In genomic region chr3:52286777-52287110, GRCh38 we compare ENCODE assay signal across 1 cellular context.
TF ChIP-seq lines count a peak whose summit lies in the region.

No MANE protein-coding gene starts in this region.

TF ChIP-seq in HepG2, 621 proteins besides CTCF, POLR2A, EP300 and RAD21 (continued from another document):
- TF ChIP-seq, protein P1, sequence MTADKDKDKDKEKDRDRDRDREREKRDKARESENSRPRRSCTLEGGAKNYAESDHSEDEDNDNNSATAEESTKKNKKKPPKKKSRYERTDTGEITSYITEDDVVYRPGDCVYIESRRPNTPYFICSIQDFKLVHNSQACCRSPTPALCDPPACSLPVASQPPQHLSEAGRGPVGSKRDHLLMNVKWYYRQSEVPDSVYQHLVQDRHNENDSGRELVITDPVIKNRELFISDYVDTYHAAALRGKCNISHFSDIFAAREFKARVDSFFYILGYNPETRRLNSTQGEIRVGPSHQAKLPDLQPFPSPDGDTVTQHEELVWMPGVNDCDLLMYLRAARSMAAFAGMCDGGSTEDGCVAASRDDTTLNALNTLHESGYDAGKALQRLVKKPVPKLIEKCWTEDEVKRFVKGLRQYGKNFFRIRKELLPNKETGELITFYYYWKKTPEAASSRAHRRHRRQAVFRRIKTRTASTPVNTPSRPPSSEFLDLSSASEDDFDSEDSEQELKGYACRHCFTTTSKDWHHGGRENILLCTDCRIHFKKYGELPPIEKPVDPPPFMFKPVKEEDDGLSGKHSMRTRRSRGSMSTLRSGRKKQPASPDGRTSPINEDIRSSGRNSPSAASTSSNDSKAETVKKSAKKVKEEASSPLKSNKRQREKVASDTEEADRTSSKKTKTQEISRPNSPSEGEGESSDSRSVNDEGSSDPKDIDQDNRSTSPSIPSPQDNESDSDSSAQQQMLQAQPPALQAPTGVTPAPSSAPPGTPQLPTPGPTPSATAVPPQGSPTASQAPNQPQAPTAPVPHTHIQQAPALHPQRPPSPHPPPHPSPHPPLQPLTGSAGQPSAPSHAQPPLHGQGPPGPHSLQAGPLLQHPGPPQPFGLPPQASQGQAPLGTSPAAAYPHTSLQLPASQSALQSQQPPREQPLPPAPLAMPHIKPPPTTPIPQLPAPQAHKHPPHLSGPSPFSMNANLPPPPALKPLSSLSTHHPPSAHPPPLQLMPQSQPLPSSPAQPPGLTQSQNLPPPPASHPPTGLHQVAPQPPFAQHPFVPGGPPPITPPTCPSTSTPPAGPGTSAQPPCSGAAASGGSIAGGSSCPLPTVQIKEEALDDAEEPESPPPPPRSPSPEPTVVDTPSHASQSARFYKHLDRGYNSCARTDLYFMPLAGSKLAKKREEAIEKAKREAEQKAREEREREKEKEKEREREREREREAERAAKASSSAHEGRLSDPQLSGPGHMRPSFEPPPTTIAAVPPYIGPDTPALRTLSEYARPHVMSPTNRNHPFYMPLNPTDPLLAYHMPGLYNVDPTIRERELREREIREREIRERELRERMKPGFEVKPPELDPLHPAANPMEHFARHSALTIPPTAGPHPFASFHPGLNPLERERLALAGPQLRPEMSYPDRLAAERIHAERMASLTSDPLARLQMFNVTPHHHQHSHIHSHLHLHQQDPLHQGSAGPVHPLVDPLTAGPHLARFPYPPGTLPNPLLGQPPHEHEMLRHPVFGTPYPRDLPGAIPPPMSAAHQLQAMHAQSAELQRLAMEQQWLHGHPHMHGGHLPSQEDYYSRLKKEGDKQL (CRISPR knock-in tag; IDR thresholded peaks at IDR 0.05; ENCODE audit: low read depth), result no peak
- TF ChIP-seq, protein P2, sequence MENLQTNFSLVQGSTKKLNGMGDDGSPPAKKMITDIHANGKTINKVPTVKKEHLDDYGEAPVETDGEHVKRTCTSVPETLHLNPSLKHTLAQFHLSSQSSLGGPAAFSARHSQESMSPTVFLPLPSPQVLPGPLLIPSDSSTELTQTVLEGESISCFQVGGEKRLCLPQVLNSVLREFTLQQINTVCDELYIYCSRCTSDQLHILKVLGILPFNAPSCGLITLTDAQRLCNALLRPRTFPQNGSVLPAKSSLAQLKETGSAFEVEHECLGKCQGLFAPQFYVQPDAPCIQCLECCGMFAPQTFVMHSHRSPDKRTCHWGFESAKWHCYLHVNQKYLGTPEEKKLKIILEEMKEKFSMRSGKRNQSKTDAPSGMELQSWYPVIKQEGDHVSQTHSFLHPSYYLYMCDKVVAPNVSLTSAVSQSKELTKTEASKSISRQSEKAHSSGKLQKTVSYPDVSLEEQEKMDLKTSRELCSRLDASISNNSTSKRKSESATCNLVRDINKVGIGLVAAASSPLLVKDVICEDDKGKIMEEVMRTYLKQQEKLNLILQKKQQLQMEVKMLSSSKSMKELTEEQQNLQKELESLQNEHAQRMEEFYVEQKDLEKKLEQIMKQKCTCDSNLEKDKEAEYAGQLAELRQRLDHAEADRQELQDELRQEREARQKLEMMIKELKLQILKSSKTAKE (CRISPR knock-in tag; IDR thresholded peaks at IDR 0.05; ENCODE audit: borderline replicate concordance), result no peak
- no peak for TF ChIP-seq ZC3H13 (CRISPR knock-in tag; IDR thresholded peaks at IDR 0.05)
